In genomic region chr17:18187226-18187625, GRCh38 we compare ENCODE assay signal across 8 cellular contexts. TPM values are rescaled to one million over a fixed set of nuclear protein-coding genes. Genes with fewer than 3 reads are reported as not detected.
A peak's percentile ranks its signal among the peaks of the same experiment; 100 is the strongest.
DNase-seq lines count a peak whose midpoint lies in the region; ATAC-seq and TF ChIP-seq lines count a peak whose summit lies in the region.

No MANE protein-coding gene starts in this region.

- CTCF ChIA-PET in MCF 10A (lab: Yijun Ruan, JAX), result no interaction called here

- TF ChIP-seq POLR2A in uterus (IDR thresholded peaks at IDR 0.05), result no peak

- H3K36me3 Mint-ChIP-seq in MCF 10A (ENCODE audit: insufficient read depth, unreplicated experiment), result peaks cover 41% of the 10 kb centered on the region
- peaks cover 17% of the 10 kb centered on the region for H3K36me3 Mint-ChIP-seq in mesothelial cell of epicardium

- H3K27me3 Mint-ChIP-seq in MCF 10A (ENCODE audit: insufficient read depth, unreplicated experiment) (no peaks in the 10 kb centered on the region), mesothelial cell of epicardium (ENCODE audit: low read depth) (no peaks in the 10 kb centered on the region)

- H3K36me3 ChIP-seq in right atrium auricular region (peaks cover 9% of the 10 kb centered on the region), uterus (no peaks in the 10 kb centered on the region)

- H3K9me3 ChIP-seq in right atrium auricular region, result no peaks in the 10 kb centered on the region
- no peaks in the 10 kb centered on the region for H3K9me3 ChIP-seq in uterus

- H3K9me3 Mint-ChIP-seq in MCF 10A (ENCODE audit: unreplicated experiment) (no peaks in the 10 kb centered on the region), mesothelial cell of epicardium (no peaks in the 10 kb centered on the region)

- H3K4me3 ChIP-seq in right atrium auricular region, result peak overlapping the region; percentile 85 to 92
- H3K4me3 ChIP-seq in uterus, result peak overlapping the region; percentile 90 to 92

- H3K4me1 ChIP-seq in right atrium auricular region (peaks cover 0 to 81% of the 10 kb centered on the region in 2 donors), uterus (peaks cover 12 to 22% of the 10 kb centered on the region in 2 donors)

- H3K27me3 ChIP-seq in right atrium auricular region, result no peaks in the 10 kb centered on the region
- H3K27me3 ChIP-seq in uterus, result no peaks in the 10 kb centered on the region

- TF ChIP-seq CTCF in right atrium auricular region (IDR thresholded peaks at IDR 0.05) (no peak), MCF 10A (IDR thresholded peaks at IDR 0.05; ENCODE audit: unreplicated experiment) (no peak), mesothelial cell of epicardium (IDR thresholded peaks at IDR 0.05; ENCODE audit: unreplicated experiment) (no peak), uterus (IDR thresholded peaks at IDR 0.05) (no peak)

- intact Hi-C loops in Right ventricle myocardium inferior (cut with DNase I), result no loop called here
- intact Hi-C loops in MCF 10A (cut with micrococcal nuclease), result no loop called here
- intact Hi-C loops in uterus (cut with DNase I; ENCODE audit: low total_unique reads), result no loop called here

- BruUV-seq in MCF 10A (replicated peaks; lab: Mats Ljungman, UMichigan), result no TSS peak

- H3K4me3 Mint-ChIP-seq in MCF 10A (ENCODE audit: unreplicated experiment) (peak overlapping the region; percentile 95), mesothelial cell of epicardium (peak overlapping the region; percentile 95)

- peak overlapping the region; percentile 75 for H3K27ac Mint-ChIP-seq in MCF 10A (ENCODE audit: low read depth, unreplicated experiment)
- H3K27ac Mint-ChIP-seq in mesothelial cell of epicardium, result peak overlapping the region; percentile 45

- POLR2A ChIA-PET in MCF 10A (lab: Yijun Ruan, JAX), result interaction anchor here (1.1 kb wide), 1 partner anchor 29 kb away, joined by 3 read pairs; no protein-coding TSS in a partner anchor

- H3K27ac ChIP-seq in right atrium auricular region (peak overlapping the region; percentile 92 to 94), uterus (peak overlapping the region; percentile 93 to 96)

- ATAC-seq in Right ventricle myocardium inferior (no peak), GM21529 (IDR thresholded peaks at IDR 0.05; ENCODE audit: unreplicated experiment) (no peak), GM21576 (IDR thresholded peaks at IDR 0.05; ENCODE audit: unreplicated experiment) (no peak)

- H3K4me1 Mint-ChIP-seq in MCF 10A (ENCODE audit: insufficient read depth, unreplicated experiment) (peaks cover 30% of the 10 kb centered on the region), mesothelial cell of epicardium (peaks cover 60% of the 10 kb centered on the region)

- DNase-seq in right atrium auricular region (ENCODE audit: low spot score) (no peak), Right ventricle myocardium inferior (ENCODE audit: missing footprints) (no peak), MCF 10A (ENCODE audit: unreplicated experiment) (no peak), mesothelial cell of epicardium (ENCODE audit: low spot score in 2 of 2, unreplicated experiment in 2 of 2) (no peak), uterus (no peak), NCI-H526 treated with DMSO at 0.1 percent for 48 hours (lab: John Stamatoyannopoulos, UW) (no peak)

RNA-seq across cellular contexts. Expression of gene ALKBH5, which starts 3.6 kb away (rescaled TPM):
- total RNA-seq in right atrium auricular region (100 to 1,000 TPM; 177 to 193 TPM), Right ventricle myocardium inferior (183 TPM), MCF 10A (2022) (69.5 and 85.1 TPM in 2 replicates), mesothelial cell of epicardium (68.6 to 72.3 TPM (median 71.0 TPM) in 3 replicates), uterus (100 to 1,000 TPM in 2 of 4 donors, 10 to 100 TPM in 2; 66.5 to 136 (median 98.5) TPM)

RNA-seq across cellular contexts. Expression of gene LLGL1, which starts 38.2 kb away (rescaled TPM):
- total RNA-seq in right atrium auricular region (10 to 100 TPM; 12.6 to 16.7 TPM), Right ventricle myocardium inferior (8.4 TPM), MCF 10A (2022) (16.4 and 17.4 TPM in 2 replicates), mesothelial cell of epicardium (70.8 to 72.5 TPM (median 72.1 TPM) in 3 replicates), uterus (10 to 100 TPM in 3 of 4 donors, 1 to 10 TPM in 1; 7.6 to 72.0 (median 23.1) TPM)
